ENCODE assay signal across 16 cellular contexts in the genomic region with DNA sequence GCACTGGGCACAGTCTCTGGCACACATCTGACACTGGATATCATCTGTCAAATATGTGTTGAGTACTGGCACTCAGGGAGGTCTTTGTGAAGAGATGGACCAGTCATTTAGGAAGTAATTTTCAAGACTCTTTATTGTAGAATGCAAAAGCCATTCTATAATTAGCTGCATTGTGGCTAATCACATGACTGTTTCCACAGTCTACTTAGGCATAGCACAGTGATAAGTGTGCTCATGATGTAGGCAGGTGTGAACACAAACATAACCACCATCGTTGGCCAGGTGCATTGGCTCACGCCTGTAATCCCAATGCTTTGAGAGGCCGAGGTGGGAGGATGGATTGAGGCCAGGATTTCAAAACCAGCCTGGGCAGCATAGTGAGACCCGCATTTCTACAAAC.
A peak's percentile ranks its signal among the peaks of the same experiment; 100 is the strongest.
DNase-seq lines count a peak whose midpoint lies in the region; ATAC-seq lines count a peak whose summit lies in the region.
"Had no signal": no experiment of that assay in that cellular context is flagged by ENCODE, and none has a peak within 500 bp of the region (broad histone marks: within the 10 kb centered on the region; RNA-seq: fewer than 3 reads in every experiment).

No MANE protein-coding gene starts in this region.

- ATAC-seq in GM18867 (IDR thresholded peaks at IDR 0.05; ENCODE audit: unreplicated experiment) (peak; percentile 46), HG02678 (IDR thresholded peaks at IDR 0.05; ENCODE audit: unreplicated experiment) (no peak), HG02981 (IDR thresholded peaks at IDR 0.05; ENCODE audit: unreplicated experiment) (no peak)
- ATAC-seq in activated T-cell treated with anti-CD3 and anti-CD28 coated beads, Interleukin-2, amount 50 U/mL, for 72 hours (replicated peaks in 1 of 2), result no peak

- no peaks in the 10 kb centered on the region for H3K4me1 Mint-ChIP-seq in activated T-cell treated with anti-CD3 and anti-CD28 coated beads, Interleukin-2, amount 50 U/mL, for 72 hours (ENCODE audit: low read depth)

- DNase-seq in NCI-H187 (lab: John Stamatoyannopoulos, UW), result peak; percentile 31 to 48
- DNase-seq in NCI-H69 (lab: John Stamatoyannopoulos, UW), result peak; percentile 95
- peak; percentile 24 for DNase-seq in myocyte (ENCODE audit: low read depth)
- no peak for DNase-seq in NCI-H526 treated with DMSO at 0.1 percent for 48 hours (lab: John Stamatoyannopoulos, UW)
- no peak for DNase-seq in activated T-cell treated with anti-CD3 and anti-CD28 coated beads, Interleukin-2, amount 50 U/mL, for 72 hours
- DNase-seq: activated effector memory CD4-positive, alpha-beta T cell treated with anti-CD3 and anti-CD28 coated beads, Interleukin-2, amount 50 U/mL, for 16 hours; anterior cingulate cortex; hypothalamus; KBM-7; NCI-H1092; stimulated activated naive CD4-positive, alpha-beta T cell treated with Interleukin-2 at 50 U/mL for 16 hours; T1000 had no signal

- no peaks in the 10 kb centered on the region for H3K36me3 Mint-ChIP-seq in activated T-cell treated with anti-CD3 and anti-CD28 coated beads, Interleukin-2, amount 50 U/mL, for 72 hours (ENCODE audit: insufficient read depth in 2 of 2)
- H3K36me3 Mint-ChIP-seq: type B pancreatic cell had no signal

- H3K27me3 Mint-ChIP-seq in activated T-cell treated with anti-CD3 and anti-CD28 coated beads, Interleukin-2, amount 50 U/mL, for 72 hours (ENCODE audit: low read depth), result peaks cover 22% of the 10 kb centered on the region

- H3K9me3 Mint-ChIP-seq in activated T-cell treated with anti-CD3 and anti-CD28 coated beads, Interleukin-2, amount 50 U/mL, for 72 hours, result no peaks in the 10 kb centered on the region
- H3K9me3 Mint-ChIP-seq: type B pancreatic cell had no signal

- no peak overlapping the region for H3K27ac Mint-ChIP-seq in activated T-cell treated with anti-CD3 and anti-CD28 coated beads, Interleukin-2, amount 50 U/mL, for 72 hours
- H3K27ac Mint-ChIP-seq: type B pancreatic cell had no signal

- no peak overlapping the region for H3K4me3 Mint-ChIP-seq in activated T-cell treated with anti-CD3 and anti-CD28 coated beads, Interleukin-2, amount 50 U/mL, for 72 hours
- H3K4me3 Mint-ChIP-seq: type B pancreatic cell had no signal

Comparison
In these comparisons a context has a peak if more than half of its experiments do, and no peak if none do; other contexts are left out.
1. DNase-seq: peak in NCI-H187 (2 of 2), NCI-H69 (single experiment) and myocyte (single experiment); none in NCI-H526 treated with DMSO at 0.1 percent for 48 hours (single experiment) and activated T-cell treated with anti-CD3 and anti-CD28 coated beads, Interleukin-2, amount 50 U/mL, for 72 hours (0 of 2).